In the genomic region with DNA sequence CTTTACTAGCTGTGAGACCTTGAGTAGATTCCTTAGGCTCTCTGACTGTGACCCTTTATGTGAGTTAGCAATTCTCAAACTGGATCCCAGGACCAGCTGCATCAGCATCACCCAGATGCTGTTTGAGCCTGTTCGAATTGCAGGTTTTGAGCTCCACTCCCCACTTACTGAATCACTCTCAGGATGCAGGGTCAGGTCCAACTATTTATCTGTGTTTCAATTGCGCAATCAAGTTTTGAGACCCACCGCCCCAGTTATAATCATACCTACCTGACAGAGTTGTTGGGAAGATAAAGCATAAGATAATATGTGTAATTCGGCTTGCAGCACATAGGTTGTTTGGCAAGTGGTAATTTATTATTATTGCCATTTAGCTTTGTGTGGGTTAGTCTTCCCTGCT, we compare ENCODE assay signal across 9 cellular contexts.
"Had no signal": no experiment of that assay in that cellular context is flagged by ENCODE, and none has a peak within 500 bp of the region (broad histone marks: within the 10 kb centered on the region; RNA-seq: fewer than 3 reads in every experiment).

No MANE protein-coding gene starts in this region.

- H3K4me1 ChIP-seq: HAP-1 had no signal

- DNase-seq: GM23248, H7, HFFc6, Karpas-422, KBM-7 had no signal

- H3K9ac ChIP-seq: GM23248, KMS-11 had no signal

- H3K4me2 ChIP-seq: KMS-11 had no signal

- H3K27ac ChIP-seq: GM23248, KMS-11 had no signal

- FAIRE-seq: HTR-8/SVneo had no signal

- H3K36me3 ChIP-seq: HAP-1 had no signal

- H3K4me3 ChIP-seq: GM23248, HAP-1 had no signal

- ATAC-seq: HCT116 had no signal

- H2AFZ ChIP-seq: GM23248 had no signal

- H3K9me3 ChIP-seq: HAP-1 had no signal
